20 cellular contexts compared by ENCODE assay signal in genomic region chr11:8794126-8794525, GRCh38.
DNase-seq lines count a peak whose midpoint lies in the region; ATAC-seq and TF ChIP-seq lines count a peak whose summit lies in the region.
"Had no signal": no experiment of that assay in that cellular context is flagged by ENCODE, and none has a peak within 500 bp of the region (broad histone marks: within the 10 kb centered on the region; RNA-seq: fewer than 3 reads in every experiment).

No MANE protein-coding gene starts in this region.

- peaks cover 0 to 15% (median 0%) of the 10 kb centered on the region in 9 donors for H3K36me3 ChIP-seq in heart right ventricle
- no peaks in the 10 kb centered on the region for H3K36me3 ChIP-seq in neural progenitor cell
- H3K36me3 ChIP-seq: adrenal gland, suprapubic skin had no signal

- ATAC-seq in heart right ventricle (peak in 5 of 8 donors; percentile 19 to 31 (median 27)), left cardiac atrium (no peak), left ventricle myocardium superior (peak; percentile 14), HG03095 (IDR thresholded peaks at IDR 0.05; ENCODE audit: unreplicated experiment) (no peak)

- H3K9ac ChIP-seq in neural progenitor cell, result no peak overlapping the region
- H3K9ac ChIP-seq: GM23248 had no signal

- H3K27ac Mint-ChIP-seq in neural progenitor cell, result peak overlapping the region; percentile 22

- peaks cover 24% of the 10 kb centered on the region for H3K36me3 Mint-ChIP-seq in neural progenitor cell

- no peak overlapping the region for H2AFZ ChIP-seq in neural progenitor cell (replicated peaks)
- H2AFZ ChIP-seq: GM23248 had no signal

- peaks cover 2% of the 10 kb centered on the region for H3K27me3 Mint-ChIP-seq in neural progenitor cell (ENCODE audit: insufficient read depth, low read depth)

- H3K4me1 Mint-ChIP-seq in neural progenitor cell, result peaks cover 3% of the 10 kb centered on the region

- peak overlapping the region in 9 of 10 donors; percentile 17 to 88 (median 75) for H3K27ac ChIP-seq in heart right ventricle
- no peak overlapping the region for H3K27ac ChIP-seq in neural progenitor cell
- H3K27ac ChIP-seq: C4-2B, epithelial cell of prostate, foreskin keratinocyte, GM23248, suprapubic skin had no signal

- H3K27me3 ChIP-seq in heart right ventricle (no peaks in the 10 kb centered on the region), neural progenitor cell (no peaks in the 10 kb centered on the region)
- H3K27me3 ChIP-seq: adrenal gland, foreskin keratinocyte, suprapubic skin had no signal

- H3K9me3 Mint-ChIP-seq in neural progenitor cell, result peaks cover 2% of the 10 kb centered on the region

- H3K4me1 ChIP-seq in heart right ventricle, result peaks cover 5 to 49% (median 36%) of the 10 kb centered on the region in 9 donors
- no peaks in the 10 kb centered on the region for H3K4me1 ChIP-seq in neural progenitor cell
- H3K4me1 ChIP-seq: foreskin keratinocyte had no signal

- H4K20me1 ChIP-seq in neural progenitor cell (ENCODE audit: low read depth), result peaks cover 15% of the 10 kb centered on the region

- TF ChIP-seq CTCF in heart right ventricle (IDR thresholded peaks at IDR 0.05) (no peak), neural progenitor cell (IDR thresholded peaks at IDR 0.05) (no peak)

- H3K79me2 ChIP-seq in neural progenitor cell (ENCODE audit: low read depth), result peaks cover 3% of the 10 kb centered on the region

- 68 to 72% methylated on average over 6 of the region's 6 CpGs for WGBS in heart right ventricle, 2 donors

- no peaks in the 10 kb centered on the region for H3K9me3 ChIP-seq in heart right ventricle
- H3K9me3 ChIP-seq in neural progenitor cell (ENCODE audit: low read depth), result no peaks in the 10 kb centered on the region
- H3K9me3 ChIP-seq: adrenal gland, suprapubic skin had no signal

- H3K4me3 ChIP-seq in heart right ventricle (no peak overlapping the region), neural progenitor cell (no peak overlapping the region)
- H3K4me3 ChIP-seq: adrenal gland, GM23248, K562, suprapubic skin had no signal

- no peaks in the 10 kb centered on the region for H3F3A ChIP-seq in neural progenitor cell (ENCODE audit: low read depth)

- no peak overlapping the region for H3K4me2 ChIP-seq in neural progenitor cell

- H3K4me3 Mint-ChIP-seq in neural progenitor cell, result no peak overlapping the region

- DNase-seq in heart right ventricle, result no peak
- no peak for DNase-seq in left cardiac atrium
- no peak for DNase-seq in left ventricle myocardium superior
- no peak for DNase-seq in neural progenitor cell (ENCODE audit: low spot score)
- DNase-seq in DMS114 treated with DMSO at 0.1 percent for 48 hours (lab: John Stamatoyannopoulos, UW; ENCODE audit: unreplicated experiment), result no peak
- no peak for DNase-seq in ureter (ENCODE audit: low spot score)
- no peak for DNase-seq in SHP77 (lab: John Stamatoyannopoulos, UW)
- DNase-seq: activated CD8-positive, alpha-beta memory T cell treated with anti-CD3 and anti-CD28 coated beads, Interleukin-2, amount 50 U/mL, for 48 hours; activated gamma-delta T cell; foreskin keratinocyte; GM23248; midbrain; NCI-H748 treated with DMSO at 0.1 percent for 48 hours; T-helper 1 cell had no signal

- intact Hi-C loops in heart right ventricle (cut with DNase I) (no loop called here), left cardiac atrium (cut with DNase I) (no loop called here), left ventricle myocardium superior (cut with micrococcal nuclease) (no loop called here)

Comparison
In these comparisons a context has a peak if more than half of its experiments do, and no peak if none do; other contexts are left out.
1. ATAC-seq: peak in heart right ventricle (5 of 8) and left ventricle myocardium superior (single experiment); none in left cardiac atrium (0 of 2) and HG03095 (single experiment).